ENCODE assay signal across 1 cellular context in genomic region chr15:79643393-79643792, GRCh38.
TF ChIP-seq lines count a peak whose summit lies in the region.

No MANE protein-coding gene starts in this region.

TF ChIP-seq in IMR-90, 13 proteins besides CTCF, POLR2A, EP300 and RAD21:
- TF ChIP-seq BHLHE40 (IDR thresholded peaks at IDR 0.05; ENCODE audit: low read depth, low read length) = no peak
- no peak for TF ChIP-seq CEBPB (IDR thresholded peaks at IDR 0.05; ENCODE audit: low read depth, low read length)
- no peak for TF ChIP-seq MXI1 (IDR thresholded peaks at IDR 0.05; ENCODE audit: borderline replicate concordance, low read depth, low read length)
- no peak for TF ChIP-seq MAFK (IDR thresholded peaks at IDR 0.05; ENCODE audit: low read depth, low read length)
- no peak for TF ChIP-seq CHD1 (IDR thresholded peaks at IDR 0.05; ENCODE audit: low read depth, low read length)
- TF ChIP-seq RCOR1 (IDR thresholded peaks at IDR 0.05; ENCODE audit: insufficient replicate concordance, low read length) = no peak
